ENCODE assay signal across 14 cellular contexts in the genomic region with DNA sequence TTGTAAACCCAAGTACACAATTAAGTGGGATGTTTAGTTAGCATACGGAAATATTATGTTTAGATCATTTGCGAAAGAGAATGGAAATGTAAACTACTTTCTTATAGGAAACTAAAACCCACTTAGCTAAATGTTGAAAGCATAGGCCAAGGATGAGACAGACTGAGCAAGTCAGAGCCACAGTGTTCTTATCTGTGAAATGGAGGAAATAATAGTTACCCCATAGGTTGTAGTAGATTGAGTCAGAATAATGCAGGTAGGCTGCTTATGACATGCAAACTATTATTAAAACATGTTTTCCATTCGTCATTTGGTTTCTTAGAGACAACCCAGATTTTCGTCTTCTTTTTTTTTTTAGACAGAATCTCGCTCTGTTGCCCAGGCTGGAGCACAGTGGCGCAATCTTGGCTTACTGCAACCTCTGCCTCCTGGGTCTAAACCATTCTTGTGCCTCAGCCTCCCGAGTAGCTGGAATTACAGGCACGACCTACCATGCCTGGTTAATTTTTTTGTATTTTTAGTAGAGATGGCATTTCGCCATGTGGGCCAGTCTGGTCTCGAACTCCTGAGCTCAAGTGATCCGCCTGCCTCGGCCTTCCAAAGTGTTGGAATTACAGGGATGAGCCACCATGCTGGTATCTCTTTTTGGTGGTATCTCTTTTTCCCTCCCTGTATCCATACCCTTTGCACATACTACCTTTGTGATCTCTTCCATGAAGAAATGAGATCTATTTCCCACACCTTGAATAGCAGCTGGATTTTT.
A peak's percentile ranks its signal among the peaks of the same experiment; 100 is the strongest.
DNase-seq lines count a peak whose midpoint lies in the region; FAIRE-seq and TF ChIP-seq lines count a peak whose summit lies in the region.
"Had no signal": no experiment of that assay in that cellular context is flagged by ENCODE, and none has a peak within 500 bp of the region (broad histone marks: within the 10 kb centered on the region; RNA-seq: fewer than 3 reads in every experiment).

No MANE protein-coding gene starts in this region.

- TF ChIP-seq CTCF in breast epithelium (IDR thresholded peaks at IDR 0.05) = no peak
- no peak for TF ChIP-seq CTCF in MCF 10A (IDR thresholded peaks at IDR 0.05; ENCODE audit: unreplicated experiment)
- no peak for TF ChIP-seq CTCF in keratinocyte (optimal IDR thresholded peaks at IDR 0.05 in 1 of 3, IDR thresholded peaks at IDR 0.05 in 1 of 3, conservative IDR thresholded peaks at IDR 0.05 in 1 of 3; ENCODE audit: extremely low read depth in 1 of 3, insufficient read depth in 2 of 3, low read length in 3 of 3)
- TF ChIP-seq CTCF in colonic mucosa (IDR thresholded peaks at IDR 0.05) = no peak

- dilution Hi-C loops in keratinocyte (cut with MboI; ENCODE audit: extremely low pct_ligation_motif_present, low sequenced_read_pairs) = no loop called here

- H2AFZ ChIP-seq in keratinocyte (ENCODE audit: control insufficient read depth, low read length) = no peak overlapping the region

- H3K36me3 Mint-ChIP-seq in MCF 10A (ENCODE audit: insufficient read depth, unreplicated experiment) = no peaks in the 10 kb centered on the region
- H3K36me3 Mint-ChIP-seq in activated T-helper 2 cell treated with anti-CD3 and anti-CD28 coated beads, Interferon-gamma antibody, Interleukin-2, Interleukin-4, amounts not matched to agents 10 μg/mL and 5 μg/mL and 100 μg/mL, durations not matched to agents 14 hours and 24 hours and 36 hours (ENCODE audit: low read depth) = no peaks in the 10 kb centered on the region
- H3K36me3 Mint-ChIP-seq: mesothelial cell of epicardium had no signal

- H3K27me3 ChIP-seq in breast epithelium = no peaks in the 10 kb centered on the region
- H3K27me3 ChIP-seq in keratinocyte (ENCODE audit: control insufficient read depth, extremely low read depth, insufficient read depth, low read length) = no peaks in the 10 kb centered on the region
- H3K27me3 ChIP-seq in colonic mucosa = no peaks in the 10 kb centered on the region
- H3K27me3 ChIP-seq in effector memory CD4-positive, alpha-beta T cell (replicated peaks; ENCODE audit: control insufficient read depth, insufficient read depth, low read length, poor library complexity, severe bottlenecking) = no peaks in the 10 kb centered on the region
- H3K27me3 ChIP-seq: gastrocnemius medialis, ovary, thyroid gland had no signal

- H4K20me1 ChIP-seq in keratinocyte (ENCODE audit: control insufficient read depth, extremely low read depth, insufficient read depth, low read length) = no peaks in the 10 kb centered on the region

- H3K4me1 Mint-ChIP-seq in MCF 10A (ENCODE audit: insufficient read depth, unreplicated experiment) = peaks cover 31% of the 10 kb centered on the region
- peaks cover 30% of the 10 kb centered on the region for H3K4me1 Mint-ChIP-seq in activated T-helper 2 cell treated with anti-CD3 and anti-CD28 coated beads, Interferon-gamma antibody, Interleukin-2, Interleukin-4, amounts not matched to agents 10 μg/mL and 5 μg/mL and 100 μg/mL, durations not matched to agents 14 hours and 24 hours and 36 hours (ENCODE audit: low read depth)

- H3K27ac Mint-ChIP-seq in MCF 10A (ENCODE audit: low read depth, unreplicated experiment) = no peak overlapping the region
- peak overlapping the region; percentile 70 for H3K27ac Mint-ChIP-seq in activated T-helper 2 cell treated with anti-CD3 and anti-CD28 coated beads, Interferon-gamma antibody, Interleukin-2, Interleukin-4, amounts not matched to agents 10 μg/mL and 5 μg/mL and 100 μg/mL, durations not matched to agents 14 hours and 24 hours and 36 hours
- H3K27ac Mint-ChIP-seq: mesothelial cell of epicardium had no signal

- BruUV-seq in MCF 10A (replicated peaks; lab: Mats Ljungman, UMichigan) = no TSS peak

- H3K9me3 ChIP-seq in breast epithelium (no peaks in the 10 kb centered on the region), keratinocyte (ENCODE audit: control insufficient read depth, low read depth, low read length) (no peaks in the 10 kb centered on the region), colonic mucosa (no peaks in the 10 kb centered on the region)
- H3K9me3 ChIP-seq in effector memory CD4-positive, alpha-beta T cell (ENCODE audit: control insufficient read depth, low read length) = no peaks in the 10 kb centered on the region
- H3K9me3 ChIP-seq: gastrocnemius medialis, ovary, thyroid gland had no signal

- H3K4me2 ChIP-seq in keratinocyte (ENCODE audit: control insufficient read depth, extremely low read depth, insufficient read depth, low read depth, low read length) = peak overlapping the region; percentile 68

- H3K9me1 ChIP-seq in keratinocyte (ENCODE audit: control insufficient read depth, extremely low read depth, insufficient read depth, low read length) = no peaks in the 10 kb centered on the region

- H3K4me1 ChIP-seq in breast epithelium (peaks cover 0 to 7% of the 10 kb centered on the region in 2 donors), keratinocyte (ENCODE audit: control insufficient read depth, extremely low read depth, insufficient read depth, low read length) (peaks cover 55% of the 10 kb centered on the region), colonic mucosa (no peaks in the 10 kb centered on the region)
- no peaks in the 10 kb centered on the region for H3K4me1 ChIP-seq in effector memory CD4-positive, alpha-beta T cell (ENCODE audit: control insufficient read depth, insufficient read depth, low read length, poor library complexity, severe bottlenecking)
- H3K4me1 ChIP-seq: gastrocnemius medialis had no signal

- no peak for TF ChIP-seq POLR2A in breast epithelium (IDR thresholded peaks at IDR 0.05)

- POLR2A ChIA-PET in MCF 10A (lab: Yijun Ruan, JAX) = interaction anchor here (0.7 kb wide), 4 partner anchors 15 to 89 kb away, joined by 3 to 4 read pairs (median 3); no protein-coding TSS in a partner anchor

- DNase-seq in breast epithelium (ENCODE audit: low spot score in 2 of 2) (no peak), MCF 10A (ENCODE audit: unreplicated experiment) (no peak), keratinocyte (ENCODE audit: low read depth, low spot score) (no peak), colonic mucosa (no peak), midbrain (lab: John Stamatoyannopoulos, UW) (no peak), amniotic stem cell (lab: John Stamatoyannopoulos, UW) (no peak)
- no peak for DNase-seq in activated T-helper 2 cell treated with anti-CD3 and anti-CD28 coated beads, Interferon-gamma antibody, Interleukin-2, Interleukin-4, amounts not matched to agents 10 μg/mL and 5 μg/mL and 100 μg/mL, durations not matched to agents 14 hours and 24 hours and 36 hours (ENCODE audit: low spot score)
- DNase-seq in effector memory CD4-positive, alpha-beta T cell = no peak
- DNase-seq: gastrocnemius medialis, NCI-H2029, ovary, SIG-M5 had no signal

- no peaks in the 10 kb centered on the region for H3K9me3 Mint-ChIP-seq in MCF 10A (ENCODE audit: unreplicated experiment)
- no peaks in the 10 kb centered on the region for H3K9me3 Mint-ChIP-seq in activated T-helper 2 cell treated with anti-CD3 and anti-CD28 coated beads, Interferon-gamma antibody, Interleukin-2, Interleukin-4, amounts not matched to agents 10 μg/mL and 5 μg/mL and 100 μg/mL, durations not matched to agents 14 hours and 24 hours and 36 hours

- H3K4me3 Mint-ChIP-seq in MCF 10A (ENCODE audit: unreplicated experiment) = no peak overlapping the region
- H3K4me3 Mint-ChIP-seq in activated T-helper 2 cell treated with anti-CD3 and anti-CD28 coated beads, Interferon-gamma antibody, Interleukin-2, Interleukin-4, amounts not matched to agents 10 μg/mL and 5 μg/mL and 100 μg/mL, durations not matched to agents 14 hours and 24 hours and 36 hours (ENCODE audit: low read depth) = no peak overlapping the region
- H3K4me3 Mint-ChIP-seq: mesothelial cell of epicardium had no signal

- H3K27ac ChIP-seq in breast epithelium (peak overlapping the region; percentile 75 to 79), keratinocyte (ENCODE audit: control insufficient read depth, insufficient read depth, low read length) (peak overlapping the region; percentile 92), colonic mucosa (no peak overlapping the region)
- no peak overlapping the region for H3K27ac ChIP-seq in effector memory CD4-positive, alpha-beta T cell (ENCODE audit: insufficient read depth, low read length, poor library complexity, severe bottlenecking)
- H3K27ac ChIP-seq: gastrocnemius medialis, ovary had no signal

- H3K4me3 ChIP-seq in breast epithelium (no peak overlapping the region), keratinocyte (ENCODE audit: control insufficient read depth in 2 of 3, extremely low read depth in 1 of 3, insufficient read depth in 2 of 3, low read depth in 1 of 3, low read length in 3 of 3) (no peak overlapping the region), colonic mucosa (no peak overlapping the region)
- no peak overlapping the region for H3K4me3 ChIP-seq in effector memory CD4-positive, alpha-beta T cell (ENCODE audit: insufficient read depth, low read depth, low read length, poor library complexity, severe bottlenecking)
- H3K4me3 ChIP-seq: gastrocnemius medialis, ovary, thyroid gland had no signal

- H3K9ac ChIP-seq in keratinocyte (ENCODE audit: control insufficient read depth, extremely low read depth, insufficient read depth, low read length) (peak overlapping the region; percentile 68), colonic mucosa (ENCODE audit: low read depth in 2 of 2, low read length in 2 of 2) (peak overlapping the region in 1 of 2 donors; percentile 32)

- intact Hi-C loops in breast epithelium (cut with DNase I; ENCODE audit: low total_unique reads) (no loop called here), MCF 10A (cut with micrococcal nuclease) (no loop called here), colonic mucosa (cut with DNase I) (no loop called here)
- intact Hi-C loops in activated T-helper 2 cell treated with anti-CD3 and anti-CD28 coated beads, Interferon-gamma antibody, Interleukin-2, Interleukin-4, amounts not matched to agents 10 μg/mL and 5 μg/mL and 100 μg/mL, durations not matched to agents 14 hours and 24 hours and 36 hours (cut with micrococcal nuclease) = no loop called here

- H3K36me3 ChIP-seq in breast epithelium (no peaks in the 10 kb centered on the region), keratinocyte (ENCODE audit: control insufficient read depth in 2 of 2, extremely low read depth in 1 of 2, insufficient read depth in 2 of 2, low read length in 2 of 2) (no peaks in the 10 kb centered on the region), colonic mucosa (no peaks in the 10 kb centered on the region)
- no peaks in the 10 kb centered on the region for H3K36me3 ChIP-seq in effector memory CD4-positive, alpha-beta T cell (ENCODE audit: control insufficient read depth, insufficient read depth, low read length)
- H3K36me3 ChIP-seq: gastrocnemius medialis, ovary, thyroid gland had no signal

- no peaks in the 10 kb centered on the region for H3K79me2 ChIP-seq in keratinocyte (ENCODE audit: control insufficient read depth, insufficient read depth, low read length)

- H3K27me3 Mint-ChIP-seq in MCF 10A (ENCODE audit: insufficient read depth, unreplicated experiment) = no peaks in the 10 kb centered on the region
- H3K27me3 Mint-ChIP-seq in activated T-helper 2 cell treated with anti-CD3 and anti-CD28 coated beads, Interferon-gamma antibody, Interleukin-2, Interleukin-4, amounts not matched to agents 10 μg/mL and 5 μg/mL and 100 μg/mL, durations not matched to agents 14 hours and 24 hours and 36 hours (ENCODE audit: low read depth) = no peaks in the 10 kb centered on the region

- no peak for FAIRE-seq in keratinocyte (lab: Jason Lieb, UNC)

- CTCF ChIA-PET in MCF 10A (lab: Yijun Ruan, JAX) = interaction anchor here (0.6 to 1.1 kb wide), 3 partner anchors 10 to 16 kb away, joined by 3 to 4 read pairs (median 3); no protein-coding TSS in a partner anchor

Comparison
In these comparisons a context has a peak if more than half of its experiments do, and no peak if none do; other contexts are left out.
1. H3K27ac ChIP-seq: peak in breast epithelium (2 of 2) and keratinocyte (single experiment); none in colonic mucosa (single experiment) and effector memory CD4-positive, alpha-beta T cell (single experiment).